In genomic region chr17:56174421-56174820, GRCh38 we compare ENCODE assay signal across 23 cellular contexts. TPM values are rescaled to one million over a fixed set of nuclear protein-coding genes. Genes with fewer than 3 reads are reported as not detected.
DNase-seq lines count a peak whose midpoint lies in the region; TF ChIP-seq lines count a peak whose summit lies in the region.
"Had no signal": no experiment of that assay in that cellular context is flagged by ENCODE, and none has a peak within 500 bp of the region (broad histone marks: within the 10 kb centered on the region; RNA-seq: fewer than 3 reads in every experiment).

No MANE protein-coding gene starts in this region.

- 22% methylated on average over 1 of the region's 2 CpGs for WGBS in mesenchymal stem cell

- no peaks in the 10 kb centered on the region for H3K27me3 ChIP-seq in mesenchymal stem cell (ENCODE audit: control insufficient read depth in 1 of 2, insufficient read depth in 1 of 2, low read length in 2 of 2)
- H3K27me3 ChIP-seq: brain microvascular endothelial cell, colonic mucosa, sigmoid colon had no signal

- peak overlapping the region; percentile 66 for H3K27ac Mint-ChIP-seq in type B pancreatic cell
- H3K27ac Mint-ChIP-seq: activated naive CD8-positive, alpha-beta T cell; WTC11 had no signal

- peaks cover 34% of the 10 kb centered on the region for H3K4me1 Mint-ChIP-seq in type B pancreatic cell (ENCODE audit: unreplicated experiment)

- H3K4me1 ChIP-seq in mesenchymal stem cell (ENCODE audit: control insufficient read depth, insufficient read depth, low read depth, low read length) = peaks cover 2% of the 10 kb centered on the region
- H3K4me1 ChIP-seq: colonic mucosa had no signal

- no peak overlapping the region for H2BK12ac ChIP-seq in mesenchymal stem cell (ENCODE audit: low read length in 2 of 2)

- H2BK5ac ChIP-seq in mesenchymal stem cell (ENCODE audit: low read depth, low read length, poor library complexity, severe bottlenecking) = no peak overlapping the region

- H2AK5ac ChIP-seq in mesenchymal stem cell (ENCODE audit: low read length, severe bottlenecking) = no peak overlapping the region

- no peaks in the 10 kb centered on the region for H3K36me3 Mint-ChIP-seq in type B pancreatic cell
- H3K36me3 Mint-ChIP-seq: activated naive CD8-positive, alpha-beta T cell; WTC11 had no signal

- TF ChIP-seq CTCF in type B pancreatic cell (conservative IDR thresholded peaks at IDR 0.05) = no peak

- no peaks in the 10 kb centered on the region for H3K79me1 ChIP-seq in mesenchymal stem cell (replicated peaks; ENCODE audit: low read length, poor library complexity, severe bottlenecking)

- no peak overlapping the region for H3K27ac ChIP-seq in mesenchymal stem cell (ENCODE audit: low read length, poor library complexity, severe bottlenecking)
- H3K27ac ChIP-seq: 22Rv1, brain microvascular endothelial cell, colonic mucosa, sigmoid colon had no signal

- H3K9me3 Mint-ChIP-seq in type B pancreatic cell = peaks cover 4% of the 10 kb centered on the region
- H3K9me3 Mint-ChIP-seq: activated T-cell treated with anti-CD3 and anti-CD28 coated beads, Interleukin-2, amount 50 U/mL, for 72 hours; WTC11 had no signal

- no peak overlapping the region for H3K18ac ChIP-seq in mesenchymal stem cell (ENCODE audit: low read depth in 1 of 2, low read length in 2 of 2)

- H3K4ac ChIP-seq in mesenchymal stem cell (ENCODE audit: low read depth in 1 of 2, low read length in 2 of 2) = no peak overlapping the region

- no peak overlapping the region for H3K14ac ChIP-seq in mesenchymal stem cell (ENCODE audit: low read length in 2 of 2)

- no peak overlapping the region for H4K91ac ChIP-seq in mesenchymal stem cell (ENCODE audit: low read length)

- H3K4me3 ChIP-seq in mesenchymal stem cell (ENCODE audit: insufficient read depth in 1 of 2, low read depth in 1 of 2, low read length in 2 of 2) = no peak overlapping the region
- H3K4me3 ChIP-seq: colonic mucosa, mucosa of descending colon, sigmoid colon had no signal

- H3K27me3 Mint-ChIP-seq in type B pancreatic cell = no peaks in the 10 kb centered on the region

- no peak overlapping the region for H4K8ac ChIP-seq in mesenchymal stem cell (ENCODE audit: low read length)

- DNase-seq in DMS79 treated with DMSO at 0.1 percent for 48 hours (lab: John Stamatoyannopoulos, UW) (peak; percentile 55), DMS79 (lab: John Stamatoyannopoulos, UW) (no peak), NCI-H2171 (lab: John Stamatoyannopoulos, UW) (peak; percentile 10), mesenchymal stem cell (peak; percentile 4), type B pancreatic cell (ENCODE audit: extremely low spot score, unreplicated experiment) (no peak), HK-2 (ENCODE audit: unreplicated experiment) (no peak), NK-92 (lab: John Stamatoyannopoulos, UW; ENCODE audit: unreplicated experiment) (no peak), KG1 (lab: John Stamatoyannopoulos, UW) (no peak)
- DNase-seq: activated T-cell treated with anti-CD3 and anti-CD28 coated beads, Interleukin-2, amount 50 U/mL, for 72 hours; brain microvascular endothelial cell; colonic mucosa; foreskin melanocyte; left cardiac atrium; mucosa of descending colon; NCI-H2081; occipital lobe; Right ventricle myocardium superior; sigmoid colon; stimulated activated CD8-positive, alpha-beta memory T cell treated with anti-CD3 and anti-CD28 coated beads, Interleukin-4, amount 100 ng/mL, for 48 hours had no signal

- H2BK15ac ChIP-seq in mesenchymal stem cell (ENCODE audit: low read depth, poor library complexity, severe bottlenecking) = no peak overlapping the region

- no peak overlapping the region for H3K4me2 ChIP-seq in mesenchymal stem cell (ENCODE audit: low read length, poor library complexity, severe bottlenecking)

- no peak overlapping the region for H2BK120ac ChIP-seq in mesenchymal stem cell (ENCODE audit: low read depth, low read length)

- no peaks in the 10 kb centered on the region for H3K9me3 ChIP-seq in mesenchymal stem cell (ENCODE audit: control insufficient read depth, low read length)
- H3K9me3 ChIP-seq: colonic mucosa, mucosa of descending colon, sigmoid colon had no signal

- no peak overlapping the region for H3K4me3 Mint-ChIP-seq in type B pancreatic cell
- H3K4me3 Mint-ChIP-seq: activated naive CD8-positive, alpha-beta T cell; activated T-cell treated with anti-CD3 and anti-CD28 coated beads, Interleukin-2, amount 50 U/mL, for 72 hours; WTC11 had no signal

- H3K23ac ChIP-seq in mesenchymal stem cell (ENCODE audit: low read length in 2 of 2) = no peak overlapping the region

- no peak overlapping the region for H3K9ac ChIP-seq in mesenchymal stem cell (ENCODE audit: low read length)

- H3K36me3 ChIP-seq in mesenchymal stem cell (ENCODE audit: control insufficient read depth in 1 of 2, insufficient read depth in 2 of 2, low read depth in 1 of 2, low read length in 2 of 2) = no peaks in the 10 kb centered on the region
- H3K36me3 ChIP-seq: brain microvascular endothelial cell, colonic mucosa, sigmoid colon had no signal

- H2AFZ ChIP-seq in mesenchymal stem cell (ENCODE audit: low read depth, low read length) = no peak overlapping the region

RNA-seq across cellular contexts. Expression of gene ANKFN1, which starts 21.1 kb away (rescaled TPM):
- polyA plus RNA-seq in mesenchymal stem cell (2013, experiment 1 of 2) = not detected
- polyA plus RNA-seq in mesenchymal stem cell (2013, experiment 2 of 2) = not detected
- total RNA-seq in type B pancreatic cell (ENCODE audit: low replicate concordance) = 2.4 and 4.0 TPM in 2 replicates
- total RNA-seq: activated T-cell treated with anti-CD3 and anti-CD28 coated beads, Interleukin-2, amount 50 U/mL, for 72 hours; Right ventricle myocardium superior; T-helper 1 cell treated with Interleukin-12 subunit alpha and Interleukin-12 subunit beta and Interleukin-4 antibody, amounts not matched to agents 30 ng/mL and 1 ng/mL, for 36 hours had no signal

Comparison
In these comparisons a context has a peak if more than half of its experiments do, and no peak if none do; other contexts are left out.
1. DNase-seq: peak in DMS79 treated with DMSO at 0.1 percent for 48 hours (single experiment), NCI-H2171 (single experiment) and mesenchymal stem cell (single experiment); none in DMS79 (single experiment), type B pancreatic cell (single experiment), HK-2 (single experiment), NK-92 (single experiment) and KG1 (single experiment).